ENCODE assay signal across 8 cellular contexts in the genomic region with DNA sequence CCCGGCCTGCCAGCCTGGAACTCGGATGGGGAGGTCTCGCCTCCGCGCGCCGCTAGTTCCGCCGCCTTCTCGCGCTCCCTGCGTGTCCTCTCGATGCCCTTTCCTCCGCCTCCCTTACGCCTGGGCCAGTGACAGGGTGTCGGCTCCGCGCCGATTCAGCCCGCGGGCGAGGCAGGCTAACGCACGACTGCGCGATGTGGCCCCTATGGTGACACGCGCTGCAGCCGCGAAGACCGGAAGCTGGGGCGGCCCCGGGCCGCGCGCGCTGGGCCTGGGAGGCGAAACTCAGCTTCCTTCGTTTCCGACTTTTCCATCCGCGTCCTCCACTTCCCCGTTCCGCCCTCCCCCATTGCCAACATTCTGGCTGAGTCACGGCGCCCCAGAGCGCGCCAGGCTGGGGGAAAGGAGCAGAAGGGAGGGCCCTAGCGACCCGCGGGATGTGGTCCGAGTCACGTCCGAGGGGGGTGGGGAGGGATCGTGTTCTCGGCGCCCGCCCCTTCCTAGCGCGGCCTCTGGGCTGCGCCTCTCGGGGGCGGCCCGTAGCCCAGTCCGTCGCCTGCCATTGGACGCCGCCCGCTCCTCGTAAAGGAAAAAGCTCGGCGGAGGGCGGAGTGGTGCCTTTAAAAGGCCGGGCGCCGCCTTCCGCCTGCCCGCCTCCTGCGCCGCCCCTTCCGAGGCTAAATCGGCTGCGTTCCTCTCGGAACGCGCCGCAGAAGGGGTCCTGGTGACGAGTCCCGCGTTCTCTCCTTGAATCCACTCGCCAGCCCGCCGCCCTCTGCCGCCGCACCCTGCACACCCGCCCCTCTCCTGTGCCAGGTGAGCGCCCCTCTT. TPM values are rescaled to one million over a fixed set of nuclear protein-coding genes. Genes with fewer than 3 reads are reported as not detected.
DNase-seq lines count a peak whose midpoint lies in the region; ATAC-seq and TF ChIP-seq lines count a peak whose summit lies in the region.

A gene (plus strand): TSS at position 649 of the 831 bp plus-strand sequence. CDS start 1,138 bp downstream, outside the sequence.

- intact Hi-C loops in testis (cut with DNase I; ENCODE audit: low total_unique reads), result no loop called here

- no peaks in the 10 kb centered on the region for H3K36me3 ChIP-seq in testis (ENCODE audit: low read depth, missing control alignments)

- DNase-seq in GM04504 (ENCODE audit: low read depth) (peak; percentile 98), NCI-H1092 (lab: John Stamatoyannopoulos, UW) (peak; percentile 91), globus pallidus (ENCODE audit: low spot score) (peak; percentile 98), omental fat pad (ENCODE audit: low spot score) (peak; percentile 89), testis (peak; percentile 98)

- TF ChIP-seq POLR2A in testis (IDR thresholded peaks at IDR 0.05), result peak; percentile 78

- H3K27me3 ChIP-seq in testis, result no peaks in the 10 kb centered on the region

- peak within 1 kb of the TSS; percentile 100 for H3K4me3 Mint-ChIP-seq in activated naive CD4-positive, alpha-beta T cell treated with anti-CD3 and anti-CD28 coated beads, Interleukin-2, amount 50 U/mL, for 24 hours

- 0% methylated on average over 24 to 79 of the region's 97 CpGs for WGBS in testis, 2 donors

- H3K27ac Mint-ChIP-seq in activated naive CD4-positive, alpha-beta T cell treated with anti-CD3 and anti-CD28 coated beads, Interleukin-2, amount 50 U/mL, for 24 hours, result peak within 1 kb of the TSS; percentile 97

- no peaks in the 10 kb centered on the region for H3K27me3 Mint-ChIP-seq in activated naive CD4-positive, alpha-beta T cell treated with anti-CD3 and anti-CD28 coated beads, Interleukin-2, amount 50 U/mL, for 24 hours

- peaks cover 34% of the 10 kb centered on the region for H3K4me1 Mint-ChIP-seq in activated naive CD4-positive, alpha-beta T cell treated with anti-CD3 and anti-CD28 coated beads, Interleukin-2, amount 50 U/mL, for 24 hours

- ATAC-seq in HG02571 (IDR thresholded peaks at IDR 0.05; ENCODE audit: unreplicated experiment) (peak; percentile 74), SK-N-SH treated with all-trans-retinoic acid at 6 μM for 48 hours (peak; percentile 91), omental fat pad (ENCODE audit: low FRiP score) (peak; percentile 95)

- H3K27ac ChIP-seq in testis, result peak within 1 kb of the TSS; percentile 93 to 96

- TF ChIP-seq CTCF in omental fat pad (IDR thresholded peaks at IDR 0.05) (no peak), testis (IDR thresholded peaks at IDR 0.05) (peak in 1 of 3 experiments; percentile 14)

- H3K9me3 Mint-ChIP-seq in activated naive CD4-positive, alpha-beta T cell treated with anti-CD3 and anti-CD28 coated beads, Interleukin-2, amount 50 U/mL, for 24 hours, result no peaks in the 10 kb centered on the region

- peaks cover 10% of the 10 kb centered on the region for H3K36me3 Mint-ChIP-seq in activated naive CD4-positive, alpha-beta T cell treated with anti-CD3 and anti-CD28 coated beads, Interleukin-2, amount 50 U/mL, for 24 hours

- H3K4me3 ChIP-seq in testis, result peak within 1 kb of the TSS; percentile 77 to 89

- H3K4me1 ChIP-seq in testis, result peaks cover 43% of the 10 kb centered on the region

- H3K9me3 ChIP-seq in testis, result no peaks in the 10 kb centered on the region

TF ChIP-seq in SK-N-SH treated with all-trans-retinoic acid at 6 μM for 48 hours, 23 proteins besides CTCF, POLR2A, EP300 and RAD21:
- TF ChIP-seq ZC3H10 (CRISPR knock-in tag; IDR thresholded peaks at IDR 0.05) (0 out of 2 replicates have a peak, but pooled peaks have one; percentile 19), BACH2 (CRISPR knock-in tag; IDR thresholded peaks at IDR 0.05; ENCODE audit: borderline replicate concordance) (no peak), ZFP30 (CRISPR knock-in tag; IDR thresholded peaks at IDR 0.05) (no peak), ZFP3 (CRISPR knock-in tag; IDR thresholded peaks at IDR 0.05) (peak; percentile 67; the same call in 1 of the 2 replicates), CSDC2 (CRISPR knock-in tag; IDR thresholded peaks at IDR 0.05) (0 out of 2 replicates have a peak, but pooled peaks have one; percentile 34)
- TF ChIP-seq, protein P1, sequence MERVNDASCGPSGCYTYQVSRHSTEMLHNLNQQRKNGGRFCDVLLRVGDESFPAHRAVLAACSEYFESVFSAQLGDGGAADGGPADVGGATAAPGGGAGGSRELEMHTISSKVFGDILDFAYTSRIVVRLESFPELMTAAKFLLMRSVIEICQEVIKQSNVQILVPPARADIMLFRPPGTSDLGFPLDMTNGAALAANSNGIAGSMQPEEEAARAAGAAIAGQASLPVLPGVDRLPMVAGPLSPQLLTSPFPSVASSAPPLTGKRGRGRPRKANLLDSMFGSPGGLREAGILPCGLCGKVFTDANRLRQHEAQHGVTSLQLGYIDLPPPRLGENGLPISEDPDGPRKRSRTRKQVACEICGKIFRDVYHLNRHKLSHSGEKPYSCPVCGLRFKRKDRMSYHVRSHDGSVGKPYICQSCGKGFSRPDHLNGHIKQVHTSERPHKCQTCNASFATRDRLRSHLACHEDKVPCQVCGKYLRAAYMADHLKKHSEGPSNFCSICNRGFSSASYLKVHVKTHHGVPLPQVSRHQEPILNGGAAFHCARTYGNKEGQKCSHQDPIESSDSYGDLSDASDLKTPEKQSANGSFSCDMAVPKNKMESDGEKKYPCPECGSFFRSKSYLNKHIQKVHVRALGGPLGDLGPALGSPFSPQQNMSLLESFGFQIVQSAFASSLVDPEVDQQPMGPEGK (CRISPR knock-in tag; IDR thresholded peaks at IDR 0.05; ENCODE audit: borderline replicate concordance), result peak; percentile 52; the same call in 1 of the 2 replicates
- TF ChIP-seq, protein P2, sequence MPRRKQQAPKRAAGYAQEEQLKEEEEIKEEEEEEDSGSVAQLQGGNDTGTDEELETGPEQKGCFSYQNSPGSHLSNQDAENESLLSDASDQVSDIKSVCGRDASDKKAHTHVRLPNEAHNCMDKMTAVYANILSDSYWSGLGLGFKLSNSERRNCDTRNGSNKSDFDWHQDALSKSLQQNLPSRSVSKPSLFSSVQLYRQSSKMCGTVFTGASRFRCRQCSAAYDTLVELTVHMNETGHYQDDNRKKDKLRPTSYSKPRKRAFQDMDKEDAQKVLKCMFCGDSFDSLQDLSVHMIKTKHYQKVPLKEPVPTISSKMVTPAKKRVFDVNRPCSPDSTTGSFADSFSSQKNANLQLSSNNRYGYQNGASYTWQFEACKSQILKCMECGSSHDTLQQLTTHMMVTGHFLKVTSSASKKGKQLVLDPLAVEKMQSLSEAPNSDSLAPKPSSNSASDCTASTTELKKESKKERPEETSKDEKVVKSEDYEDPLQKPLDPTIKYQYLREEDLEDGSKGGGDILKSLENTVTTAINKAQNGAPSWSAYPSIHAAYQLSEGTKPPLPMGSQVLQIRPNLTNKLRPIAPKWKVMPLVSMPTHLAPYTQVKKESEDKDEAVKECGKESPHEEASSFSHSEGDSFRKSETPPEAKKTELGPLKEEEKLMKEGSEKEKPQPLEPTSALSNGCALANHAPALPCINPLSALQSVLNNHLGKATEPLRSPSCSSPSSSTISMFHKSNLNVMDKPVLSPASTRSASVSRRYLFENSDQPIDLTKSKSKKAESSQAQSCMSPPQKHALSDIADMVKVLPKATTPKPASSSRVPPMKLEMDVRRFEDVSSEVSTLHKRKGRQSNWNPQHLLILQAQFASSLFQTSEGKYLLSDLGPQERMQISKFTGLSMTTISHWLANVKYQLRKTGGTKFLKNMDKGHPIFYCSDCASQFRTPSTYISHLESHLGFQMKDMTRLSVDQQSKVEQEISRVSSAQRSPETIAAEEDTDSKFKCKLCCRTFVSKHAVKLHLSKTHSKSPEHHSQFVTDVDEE (CRISPR knock-in tag; IDR thresholded peaks at IDR 0.05), result peak; percentile 39; the same call in 1 of the 2 replicates

RNA-seq across cellular contexts. Expression of the gene that starts here (rescaled TPM):
- total RNA-seq in omental fat pad (100 to 1,000 TPM; 468 to 864 (median 772) TPM), testis (100 to 1,000 TPM; 373 to 521 TPM)
- 467 TPM for polyA plus RNA-seq in testis (ENCODE audit: insufficient read depth, low read depth, low replicate concordance)

Comparison
In these comparisons a context has a peak if more than half of its experiments do, and no peak if none do; other contexts are left out.
1. Peak in every context shown above with its lines: DNase-seq, ATAC-seq, H3K4me3 ChIP-seq and H3K27ac ChIP-seq.